In genomic region chr22:43487311-43488030, GRCh38 we compare ENCODE assay signal across 1 cellular context.
TF ChIP-seq lines count a peak whose summit lies in the region.

No MANE protein-coding gene starts in this region.

TF ChIP-seq in GM23338, 12 proteins besides CTCF, POLR2A, EP300 and RAD21 (continued from another document):
- TF ChIP-seq ZNF462 (CRISPR knock-in tag; IDR thresholded peaks at IDR 0.05) (no peak), REST (IDR thresholded peaks at IDR 0.05; ENCODE audit: unreplicated experiment) (no peak), ZNF114 (CRISPR knock-in tag; IDR thresholded peaks at IDR 0.05) (no peak), JUNB (IDR thresholded peaks at IDR 0.05; ENCODE audit: unreplicated experiment) (no peak), CREB1 (CRISPR knock-in tag; IDR thresholded peaks at IDR 0.05; ENCODE audit: low read depth) (no peak), POLR2AphosphoS5 (IDR thresholded peaks at IDR 0.05; ENCODE audit: low read depth) (no peak)
